Comparison of ENCODE assay signal across 9 cellular contexts in genomic region chr12:26153421-26154154, GRCh38. TPM values are rescaled to one million over a fixed set of nuclear protein-coding genes. Genes with fewer than 3 reads are reported as not detected.
DNase-seq lines count a peak whose midpoint lies in the region; ATAC-seq, FAIRE-seq and TF ChIP-seq lines count a peak whose summit lies in the region.
"Had no signal": no experiment of that assay in that cellular context is flagged by ENCODE, and none has a peak within 500 bp of the region (broad histone marks: within the 10 kb centered on the region; RNA-seq: fewer than 3 reads in every experiment).

No MANE protein-coding gene starts in this region.

- H3K27me3 ChIP-seq in ACC112 (ENCODE audit: insufficient read depth, low read length) (no peaks in the 10 kb centered on the region), bronchial epithelial cell (ENCODE audit: control insufficient read depth, insufficient read depth, low read length) (no peaks in the 10 kb centered on the region)
- no peaks in the 10 kb centered on the region for H3K27me3 ChIP-seq in effector memory CD4-positive, alpha-beta T cell (replicated peaks; ENCODE audit: control insufficient read depth, insufficient read depth, low read length, poor library complexity, severe bottlenecking)

- DNase-seq in HTR-8/SVneo (ENCODE audit: insufficient read length, low spot score) (peak; percentile 74), bronchial epithelial cell (ENCODE audit: low read depth) (peak; percentile 96), kidney glomerular epithelial cell (lab: John Stamatoyannopoulos, UW) (peak; percentile 97), T-helper 2 cell (no peak)
- DNase-seq in effector memory CD4-positive, alpha-beta T cell, result no peak
- no peak for DNase-seq in stimulated activated CD4-positive, alpha-beta T cell treated with anti-CD3 and anti-CD28 coated beads, Interleukin-15, amount 100 ng/mL, for 24 hours
- DNase-seq: activated T-cell treated with anti-CD3 and anti-CD28 coated beads, Interleukin-2, amount 50 U/mL, for 48 hours had no signal

- no peak for TF ChIP-seq CTCF in bronchial epithelial cell (IDR thresholded peaks at IDR 0.05; ENCODE audit: insufficient read depth, low read length, severe bottlenecking)

- no peak for ATAC-seq in HG02852 (IDR thresholded peaks at IDR 0.05; ENCODE audit: unreplicated experiment)

- peak; percentile 70 for FAIRE-seq in HTR-8/SVneo (lab: Jason Lieb, UNC)
- no peak for FAIRE-seq in bronchial epithelial cell (lab: Jason Lieb, UNC)

- peak overlapping the region; percentile 29 for H2AFZ ChIP-seq in ACC112 (ENCODE audit: low read length, unreplicated experiment)

- peaks cover 38% of the 10 kb centered on the region for H3K4me1 ChIP-seq in ACC112 (ENCODE audit: control insufficient read depth, insufficient read depth, low read length, unreplicated experiment)
- H3K4me1 ChIP-seq in effector memory CD4-positive, alpha-beta T cell (ENCODE audit: control insufficient read depth, insufficient read depth, low read length, poor library complexity, severe bottlenecking), result no peaks in the 10 kb centered on the region

- no peaks in the 10 kb centered on the region for H3K36me3 ChIP-seq in ACC112 (ENCODE audit: insufficient read depth, low read length)
- H3K36me3 ChIP-seq in bronchial epithelial cell (ENCODE audit: control insufficient read depth, insufficient read depth, low read length), result no peaks in the 10 kb centered on the region
- H3K36me3 ChIP-seq in effector memory CD4-positive, alpha-beta T cell (ENCODE audit: control insufficient read depth, insufficient read depth, low read length), result no peaks in the 10 kb centered on the region

- peak overlapping the region; percentile 57 for H3K4me3 ChIP-seq in ACC112 (ENCODE audit: low read depth, low read length)
- no peak overlapping the region for H3K4me3 ChIP-seq in bronchial epithelial cell (ENCODE audit: low read depth, low read length)
- H3K4me3 ChIP-seq in effector memory CD4-positive, alpha-beta T cell (ENCODE audit: insufficient read depth, low read depth, low read length, poor library complexity, severe bottlenecking), result no peak overlapping the region

- no peaks in the 10 kb centered on the region for H3K79me2 ChIP-seq in ACC112 (ENCODE audit: control insufficient read depth, insufficient read depth, low read length, unreplicated experiment)

- peak overlapping the region; percentile 71 for H3K27ac ChIP-seq in ACC112 (ENCODE audit: low read depth, low read length)
- H3K27ac ChIP-seq in effector memory CD4-positive, alpha-beta T cell (ENCODE audit: insufficient read depth, low read length, poor library complexity, severe bottlenecking), result no peak overlapping the region

- no peaks in the 10 kb centered on the region for H3K9me3 ChIP-seq in effector memory CD4-positive, alpha-beta T cell (ENCODE audit: control insufficient read depth, low read length)

RNA-seq across cellular contexts. Expression of gene BHLHE41, which starts 28.8 kb away (rescaled TPM):
- total RNA-seq in bronchial epithelial cell, result 2.1 TPM in 1 of 2 replicates, not detected in the other

RNA-seq across cellular contexts. Expression of gene SSPN, which starts 41.8 kb away (rescaled TPM):
- total RNA-seq in bronchial epithelial cell, result 0.26 and 0.38 TPM in 2 replicates

Comparison
In these comparisons a context has a peak if more than half of its experiments do, and no peak if none do; other contexts are left out.
1. DNase-seq: peak in HTR-8/SVneo (single experiment), bronchial epithelial cell (single experiment) and kidney glomerular epithelial cell (single experiment); none in T-helper 2 cell (0 of 5), effector memory CD4-positive, alpha-beta T cell (0 of 3) and stimulated activated CD4-positive, alpha-beta T cell treated with anti-CD3 and anti-CD28 coated beads, Interleukin-15, amount 100 ng/mL, for 24 hours (single experiment).